Comparison of ENCODE assay signal across 10 cellular contexts in the genomic region with DNA sequence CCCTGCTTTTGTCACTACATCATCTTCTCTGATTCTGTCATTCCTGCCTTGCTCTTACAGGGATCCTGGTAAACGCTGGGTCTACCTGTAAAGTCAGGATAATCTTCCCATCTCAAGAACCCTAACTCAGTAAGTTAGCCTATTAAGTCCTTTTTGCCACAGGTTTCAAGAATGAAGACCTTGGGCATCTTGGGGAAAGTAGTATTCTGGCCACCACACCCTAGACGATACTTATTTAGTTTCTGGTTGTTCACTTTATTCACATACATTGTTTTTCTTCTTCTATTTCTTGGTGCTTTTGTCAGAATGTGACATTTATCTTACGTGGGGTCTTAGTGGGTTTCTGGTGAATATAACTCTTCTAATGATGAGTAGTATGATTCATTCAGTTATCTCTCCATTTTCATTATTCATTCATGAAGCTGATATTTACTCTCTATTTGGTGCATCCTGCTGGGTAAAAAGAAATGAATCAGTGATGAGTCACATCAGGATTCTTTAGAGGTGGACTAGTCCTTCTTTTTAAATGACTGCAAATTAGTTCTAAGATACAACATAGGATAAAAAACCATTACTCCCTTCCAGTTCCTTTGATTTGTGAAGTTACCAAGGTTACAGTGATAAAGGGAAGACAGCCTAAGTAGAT.
DNase-seq lines count a peak whose midpoint lies in the region; ATAC-seq and TF ChIP-seq lines count a peak whose summit lies in the region.
"Had no signal": no experiment of that assay in that cellular context is flagged by ENCODE, and none has a peak within 500 bp of the region (broad histone marks: within the 10 kb centered on the region; RNA-seq: fewer than 3 reads in every experiment).

No MANE protein-coding gene starts in this region.

- no peak overlapping the region for H3K4me2 ChIP-seq in H9 (ENCODE audit: insufficient read depth, insufficient read length, low read length)

- no peak overlapping the region for H4K5ac ChIP-seq in H9 (ENCODE audit: insufficient read length, low read depth, low read length)

- peak overlapping the region; percentile 3 for H3K27ac Mint-ChIP-seq in activated T-cell treated with anti-CD3 and anti-CD28 coated beads, Interleukin-2, amount 50 U/mL, for 72 hours
- H3K27ac Mint-ChIP-seq in H9 = no peak overlapping the region

- no peak overlapping the region for H3K14ac ChIP-seq in H9 (ENCODE audit: insufficient read depth, low read length)

- no peak overlapping the region for H3K18ac ChIP-seq in H9 (ENCODE audit: insufficient read length, low read depth, low read length)

- H3K9me3 ChIP-seq in H9 (ENCODE audit: control insufficient read depth, low read depth, low read length) = no peaks in the 10 kb centered on the region

- H3K4me1 Mint-ChIP-seq in activated T-cell treated with anti-CD3 and anti-CD28 coated beads, Interleukin-2, amount 50 U/mL, for 72 hours (ENCODE audit: low read depth) = peaks cover 20% of the 10 kb centered on the region
- no peaks in the 10 kb centered on the region for H3K4me1 Mint-ChIP-seq in H9

- no peak overlapping the region for H2BK15ac ChIP-seq in H9 (ENCODE audit: low read depth, low read length)

- no peaks in the 10 kb centered on the region for H3K79me1 ChIP-seq in H9 (ENCODE audit: insufficient read depth, low read depth, low read length, poor library complexity, severe bottlenecking)

- no peak overlapping the region for H3K23ac ChIP-seq in H9 (ENCODE audit: insufficient read length, low read depth, low read length)

- no peaks in the 10 kb centered on the region for H3K27me3 Mint-ChIP-seq in activated T-cell treated with anti-CD3 and anti-CD28 coated beads, Interleukin-2, amount 50 U/mL, for 72 hours (ENCODE audit: low read depth)
- no peaks in the 10 kb centered on the region for H3K27me3 Mint-ChIP-seq in H9 (ENCODE audit: low read depth)

- no peaks in the 10 kb centered on the region for H3K9me3 Mint-ChIP-seq in activated T-cell treated with anti-CD3 and anti-CD28 coated beads, Interleukin-2, amount 50 U/mL, for 72 hours
- H3K9me3 Mint-ChIP-seq in H9 = no peaks in the 10 kb centered on the region

- no peaks in the 10 kb centered on the region for H3K27me3 ChIP-seq in H9 (ENCODE audit: insufficient read depth, low read length)

- H2BK12ac ChIP-seq in H9 (ENCODE audit: insufficient read length, low read depth, low read length) = no peak overlapping the region

- H3K4ac ChIP-seq in H9 (ENCODE audit: low read depth, low read length) = no peak overlapping the region

- H2BK20ac ChIP-seq in H9 (ENCODE audit: low read depth, low read length, poor library complexity, severe bottlenecking) = no peak overlapping the region

- no peak overlapping the region for H4K91ac ChIP-seq in H9 (ENCODE audit: insufficient read length, low read depth, low read length)

- H3K79me2 ChIP-seq in H9 (ENCODE audit: insufficient read depth, low read length) = no peaks in the 10 kb centered on the region

- no peak overlapping the region for H3K27ac ChIP-seq in H9 (ENCODE audit: insufficient read length, low read depth, low read length)

- TF ChIP-seq CTCF in GM20000 (IDR thresholded peaks at IDR 0.05; ENCODE audit: extremely low read depth, missing control alignments) (no peak), H9 (conservative IDR thresholded peaks at IDR 0.05) (no peak)

- H4K8ac ChIP-seq in H9 (replicated peaks; ENCODE audit: insufficient read length, low read depth, low read length) = no peak overlapping the region

- no peak overlapping the region for H3K56ac ChIP-seq in H9 (ENCODE audit: insufficient read length, low read depth, low read length)

- H3T11ph ChIP-seq in H9 (ENCODE audit: low read length) = no peak overlapping the region

- H3K23me2 ChIP-seq in H9 (ENCODE audit: insufficient read length, low read depth, low read length, poor library complexity, severe bottlenecking) = no peaks in the 10 kb centered on the region

- peaks cover 0 to 3% of the 10 kb centered on the region in 2 donors for H3K36me3 Mint-ChIP-seq in activated T-cell treated with anti-CD3 and anti-CD28 coated beads, Interleukin-2, amount 50 U/mL, for 72 hours (ENCODE audit: insufficient read depth in 2 of 2)
- no peaks in the 10 kb centered on the region for H3K36me3 Mint-ChIP-seq in H9 (ENCODE audit: insufficient read depth in 1 of 3, low read depth in 3 of 3)

- peak overlapping the region; percentile 5 to 25 for H3K4me3 Mint-ChIP-seq in activated T-cell treated with anti-CD3 and anti-CD28 coated beads, Interleukin-2, amount 50 U/mL, for 72 hours
- H3K4me3 Mint-ChIP-seq in H9 = no peak overlapping the region; a peak in 1 of 5 replicates

- H4K20me1 ChIP-seq in H9 (ENCODE audit: control insufficient read depth, insufficient read depth, insufficient read length) = no peaks in the 10 kb centered on the region

- H2AFZ ChIP-seq in H9 (ENCODE audit: low read length) = no peak overlapping the region

- H2AK5ac ChIP-seq in H9 (ENCODE audit: insufficient read length, low read length) = no peak overlapping the region

- ATAC-seq in activated T-cell treated with anti-CD3 and anti-CD28 coated beads, Interleukin-2, amount 50 U/mL, for 72 hours (replicated peaks in 1 of 2) = peak; percentile 88 to 92
- peak; percentile 90 for ATAC-seq in stimulated activated naive CD8-positive, alpha-beta T cell treated with anti-CD3 and anti-CD28 coated beads, Interleukin-15, Interleukin-2, amounts not matched to agents 100 U/mL and 50 U/mL, for 24 hours

- H2BK120ac ChIP-seq in H9 (ENCODE audit: low read depth, low read length, poor library complexity, severe bottlenecking) = no peak overlapping the region

- H3K4me1 ChIP-seq in H9 (ENCODE audit: insufficient read depth, low read length) = no peaks in the 10 kb centered on the region

- no CpG with 5 or more reads among the region's 3 CpGs for WGBS in H9 (ENCODE audit: extremely low coverage, insufficient read length, low lambda C conversion rate)

- DNase-seq in activated T-cell treated with anti-CD3 and anti-CD28 coated beads, Interleukin-2, amount 50 U/mL, for 72 hours = no peak
- DNase-seq in activated T-cell treated with anti-CD3 and anti-CD28 coated beads, Interleukin-2, amount 50 U/mL, for 48 hours = no peak
- DNase-seq in RKO (ENCODE audit: low spot score) = peak; percentile 62
- peak; percentile 18 for DNase-seq in dedifferentiated amniotic fluid mesenchymal stem cell (ENCODE audit: extremely low spot score)
- DNase-seq in stimulated activated naive CD8-positive, alpha-beta T cell treated with anti-CD3 and anti-CD28 coated beads, Interleukin-15, Interleukin-2, amounts not matched to agents 100 U/mL and 50 U/mL, for 24 hours = no peak
- no peak for DNase-seq in GM20000 (ENCODE audit: low spot score)
- no peak for DNase-seq in ureter (ENCODE audit: low spot score)
- no peak for DNase-seq in H9
- DNase-seq: NCI-H1694, OCI-M1 had no signal

- no peak overlapping the region for H2BK5ac ChIP-seq in H9 (ENCODE audit: insufficient read length, low read length)

- H3K9ac ChIP-seq in H9 (ENCODE audit: extremely low read depth, insufficient read length, low read length) = no peak overlapping the region

Comparison
In these comparisons a context has a peak if more than half of its experiments do, and no peak if none do; other contexts are left out.
1. DNase-seq: peak in RKO (single experiment) and dedifferentiated amniotic fluid mesenchymal stem cell (single experiment); none in activated T-cell treated with anti-CD3 and anti-CD28 coated beads, Interleukin-2, amount 50 U/mL, for 72 hours (0 of 2), activated T-cell treated with anti-CD3 and anti-CD28 coated beads, Interleukin-2, amount 50 U/mL, for 48 hours (0 of 2), stimulated activated naive CD8-positive, alpha-beta T cell treated with anti-CD3 and anti-CD28 coated beads, Interleukin-15, Interleukin-2, amounts not matched to agents 100 U/mL and 50 U/mL, for 24 hours (single experiment), GM20000 (single experiment), ureter (single experiment) and H9 (single experiment).
2. H3K4me3 Mint-ChIP-seq: peak in activated T-cell treated with anti-CD3 and anti-CD28 coated beads, Interleukin-2, amount 50 U/mL, for 72 hours (2 of 2); none in H9 (0 of 2).